ENCODE assay signal across 8 cellular contexts in the genomic region with DNA sequence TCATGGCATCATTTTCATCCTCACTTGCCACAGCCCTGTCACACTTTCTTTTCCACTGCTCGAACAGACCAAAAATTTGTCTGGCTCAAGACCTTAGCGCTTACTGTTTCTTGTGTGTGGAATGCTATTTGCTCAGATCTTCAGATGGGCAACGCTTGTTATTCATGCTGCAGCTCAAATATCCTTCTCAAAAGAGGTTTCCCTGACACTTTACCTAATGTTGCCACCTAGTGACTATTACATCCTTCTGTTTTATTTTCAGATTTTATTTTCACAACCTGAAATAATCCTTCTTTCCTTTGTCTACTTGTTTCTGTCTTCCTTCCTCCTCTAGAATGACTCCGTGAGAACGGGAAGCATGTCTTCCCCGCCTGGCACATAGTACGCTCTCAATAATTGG. TPM values are rescaled to one million over a fixed set of nuclear protein-coding genes. Genes with fewer than 3 reads are reported as not detected.
DNase-seq lines count a peak whose midpoint lies in the region; ATAC-seq, FAIRE-seq and TF ChIP-seq lines count a peak whose summit lies in the region.

No MANE protein-coding gene starts in this region.

- H3K4me3 Mint-ChIP-seq in activated CD4-positive, alpha-beta memory T cell treated with anti-CD3 and anti-CD28 coated beads for 36 hours: no peak overlapping the region
- H3K4me3 Mint-ChIP-seq in activated CD4-positive, alpha-beta memory T cell treated with anti-CD3 and anti-CD28 coated beads, Interleukin-2, amount 10 ng/mL, durations not matched to agents 7 days and 5 days: no peak overlapping the region
- H3K4me3 Mint-ChIP-seq in astrocyte (ENCODE audit: unreplicated experiment) (no peak overlapping the region), nephron (no peak overlapping the region)

- no peak overlapping the region for H2AFZ ChIP-seq in astrocyte (ENCODE audit: low read depth, low read length)

- no peak overlapping the region for H3K27ac ChIP-seq in astrocyte (ENCODE audit: low read depth, low read length)
- H3K27ac ChIP-seq in aorta (ENCODE audit: low read depth in 1 of 2, low read length in 2 of 2): no peak overlapping the region
- no peak overlapping the region for H3K27ac ChIP-seq in ovary

- H3K9me3 Mint-ChIP-seq in activated CD4-positive, alpha-beta memory T cell treated with anti-CD3 and anti-CD28 coated beads for 36 hours: no peaks in the 10 kb centered on the region
- H3K9me3 Mint-ChIP-seq in activated CD4-positive, alpha-beta memory T cell treated with anti-CD3 and anti-CD28 coated beads, Interleukin-2, amount 10 ng/mL, durations not matched to agents 7 days and 5 days: no peaks in the 10 kb centered on the region
- no peaks in the 10 kb centered on the region for H3K9me3 Mint-ChIP-seq in astrocyte (ENCODE audit: unreplicated experiment)
- no peaks in the 10 kb centered on the region for H3K9me3 Mint-ChIP-seq in nephron

- H4K20me1 ChIP-seq in astrocyte (ENCODE audit: insufficient read depth, low read length): peaks cover 38% of the 10 kb centered on the region

- H3K4me2 ChIP-seq in astrocyte (ENCODE audit: low read length): peak overlapping the region; percentile 59

- H3K4me3 ChIP-seq in astrocyte (ENCODE audit: insufficient read depth, low read depth, low read length): no peak overlapping the region
- H3K4me3 ChIP-seq in aorta (ENCODE audit: low read length in 2 of 2): no peak overlapping the region
- no peak overlapping the region for H3K4me3 ChIP-seq in ovary

- intact Hi-C loops in activated CD4-positive, alpha-beta memory T cell treated with anti-CD3 and anti-CD28 coated beads for 36 hours (cut with micrococcal nuclease): loop anchor here (1.0 to 5.0 kb wide), 2 partner anchors 195 to 704 kb away; no protein-coding TSS in a partner anchor
- intact Hi-C loops in aorta (cut with DNase I) (loop anchor here in 1 of 2 donors (10.0 kb wide), 1 partner anchor 52 kb away; no protein-coding TSS in a partner anchor), ovary (cut with DNase I) (no loop called here)

- H3K79me2 ChIP-seq in astrocyte (ENCODE audit: insufficient read depth, low read length): peaks cover 81% of the 10 kb centered on the region

- ATAC-seq in aorta (ENCODE audit: low FRiP score): no peak

- H3K36me3 ChIP-seq in astrocyte (ENCODE audit: insufficient read depth, low read length) (no peaks in the 10 kb centered on the region), aorta (ENCODE audit: control insufficient read depth in 1 of 2, insufficient read depth in 2 of 2, low read length in 1 of 2) (no peaks in the 10 kb centered on the region), ovary (no peaks in the 10 kb centered on the region)

- peaks cover 61% of the 10 kb centered on the region for H3K4me1 Mint-ChIP-seq in activated CD4-positive, alpha-beta memory T cell treated with anti-CD3 and anti-CD28 coated beads for 36 hours (ENCODE audit: low read depth)
- H3K4me1 Mint-ChIP-seq in activated CD4-positive, alpha-beta memory T cell treated with anti-CD3 and anti-CD28 coated beads, Interleukin-2, amount 10 ng/mL, durations not matched to agents 7 days and 5 days: peaks cover 45% of the 10 kb centered on the region
- H3K4me1 Mint-ChIP-seq in astrocyte (ENCODE audit: low read depth, unreplicated experiment) (peaks cover 16% of the 10 kb centered on the region), nephron (peaks cover 35% of the 10 kb centered on the region)

- POLR2A ChIA-PET in activated CD4-positive, alpha-beta memory T cell treated with anti-CD3 and anti-CD28 coated beads for 36 hours (lab: Charles Lee): interaction anchor here (1.6 kb wide), 1 partner anchor 29 kb away, joined by 3 read pairs; no protein-coding TSS in a partner anchor
- POLR2A ChIA-PET in activated CD4-positive, alpha-beta memory T cell treated with anti-CD3 and anti-CD28 coated beads, Interleukin-2, amount 10 ng/mL, durations not matched to agents 7 days and 5 days (lab: Charles Lee): interaction anchor here (1.1 to 1.9 kb wide), 5 partner anchors 15 to 323 kb away, joined by 4 to 5 read pairs (median 4); a partner anchor contains a TSS

- no peak for TF ChIP-seq POLR2A in ovary (IDR thresholded peaks at IDR 0.05)

- H3K9ac ChIP-seq in astrocyte (ENCODE audit: low read length): peak overlapping the region; percentile 15

- H3K9me3 ChIP-seq in astrocyte (ENCODE audit: insufficient read depth, low read depth, low read length) (no peaks in the 10 kb centered on the region), aorta (ENCODE audit: control insufficient read depth, low read length) (no peaks in the 10 kb centered on the region), ovary (no peaks in the 10 kb centered on the region)

- TF ChIP-seq CTCF in astrocyte (IDR thresholded peaks at IDR 0.05; ENCODE audit: insufficient read depth, low read depth, low read length) (peak; percentile 22), nephron (IDR thresholded peaks at IDR 0.05; ENCODE audit: unreplicated experiment in 3 of 3) (peak; percentile 14 to 34 (median 18)), ovary (IDR thresholded peaks at IDR 0.05) (no peak)

- no peaks in the 10 kb centered on the region for H3K27me3 Mint-ChIP-seq in activated CD4-positive, alpha-beta memory T cell treated with anti-CD3 and anti-CD28 coated beads for 36 hours
- no peaks in the 10 kb centered on the region for H3K27me3 Mint-ChIP-seq in activated CD4-positive, alpha-beta memory T cell treated with anti-CD3 and anti-CD28 coated beads, Interleukin-2, amount 10 ng/mL, durations not matched to agents 7 days and 5 days
- H3K27me3 Mint-ChIP-seq in astrocyte (ENCODE audit: low read depth, unreplicated experiment) (no peaks in the 10 kb centered on the region), nephron (ENCODE audit: low read depth) (no peaks in the 10 kb centered on the region)

- H3K27me3 ChIP-seq in astrocyte (ENCODE audit: insufficient read depth, low read length): no peaks in the 10 kb centered on the region
- H3K27me3 ChIP-seq in aorta (ENCODE audit: control insufficient read depth in 1 of 2, insufficient read depth in 2 of 2, low read length in 1 of 2): no peaks in the 10 kb centered on the region
- no peaks in the 10 kb centered on the region for H3K27me3 ChIP-seq in ovary

- DNase-seq in activated CD4-positive, alpha-beta memory T cell treated with anti-CD3 and anti-CD28 coated beads for 36 hours: no peak
- DNase-seq in activated CD4-positive, alpha-beta memory T cell treated with anti-CD3 and anti-CD28 coated beads, Interleukin-2, amount 10 ng/mL, durations not matched to agents 7 days and 5 days: no peak
- peak; percentile 5 for DNase-seq in NAMALWA (ENCODE audit: low spot score)
- peak; percentile 58 for DNase-seq in astrocyte (ENCODE audit: low read depth)
- no peak for DNase-seq in stimulated activated naive CD4-positive, alpha-beta T cell treated with Interleukin-2 at 50 U/mL for 16 hours (lab: John Stamatoyannopoulos, UW)
- no peak for DNase-seq in aorta
- DNase-seq in ovary: no peak

- peaks cover 6% of the 10 kb centered on the region for H3K36me3 Mint-ChIP-seq in activated CD4-positive, alpha-beta memory T cell treated with anti-CD3 and anti-CD28 coated beads for 36 hours
- H3K36me3 Mint-ChIP-seq in activated CD4-positive, alpha-beta memory T cell treated with anti-CD3 and anti-CD28 coated beads, Interleukin-2, amount 10 ng/mL, durations not matched to agents 7 days and 5 days (ENCODE audit: low read depth): peaks cover 6% of the 10 kb centered on the region
- no peaks in the 10 kb centered on the region for H3K36me3 Mint-ChIP-seq in astrocyte (ENCODE audit: low read depth, unreplicated experiment)
- H3K36me3 Mint-ChIP-seq in nephron (ENCODE audit: low read depth): peaks cover 4% of the 10 kb centered on the region

- WGBS in aorta, 2 donors: 45 to 51% methylated on average over 7 of the region's 7 CpGs
- 45 to 51% (median 51%) methylated on average over 7 of the region's 7 CpGs for WGBS in ovary, 3 donors

- H3K4me1 ChIP-seq in astrocyte (ENCODE audit: insufficient read depth, low read length) (peaks cover 10% of the 10 kb centered on the region), aorta (ENCODE audit: control insufficient read depth in 1 of 2, insufficient read depth in 2 of 2, low read length in 2 of 2) (peaks cover 5 to 14% of the 10 kb centered on the region in 2 donors), ovary (ENCODE audit: insufficient read depth) (peaks cover 6% of the 10 kb centered on the region)

- CTCF ChIA-PET in activated CD4-positive, alpha-beta memory T cell treated with anti-CD3 and anti-CD28 coated beads for 36 hours (lab: Charles Lee): interaction anchor here (0.6 to 2.6 kb wide), 10 partner anchors 9 to 200 kb away, joined by 3 to 13 read pairs (median 3); no protein-coding TSS in a partner anchor
- CTCF ChIA-PET in activated CD4-positive, alpha-beta memory T cell treated with anti-CD3 and anti-CD28 coated beads, Interleukin-2, amount 10 ng/mL, durations not matched to agents 7 days and 5 days (lab: Charles Lee): interaction anchor here (0.7 to 3.9 kb wide), 17 partner anchors 9 to 331 kb away, joined by 3 to 48 read pairs (median 4); a partner anchor contains a TSS

- FAIRE-seq in astrocyte (lab: Jason Lieb, UNC): peak; percentile 54

- H3K27ac Mint-ChIP-seq in activated CD4-positive, alpha-beta memory T cell treated with anti-CD3 and anti-CD28 coated beads for 36 hours: peak overlapping the region; percentile 13
- no peak overlapping the region for H3K27ac Mint-ChIP-seq in activated CD4-positive, alpha-beta memory T cell treated with anti-CD3 and anti-CD28 coated beads, Interleukin-2, amount 10 ng/mL, durations not matched to agents 7 days and 5 days
- H3K27ac Mint-ChIP-seq in astrocyte (ENCODE audit: unreplicated experiment) (no peak overlapping the region), nephron (no peak overlapping the region)

- no peak for TF ChIP-seq EP300 in ovary (IDR thresholded peaks at IDR 0.05)

RNA-seq across cellular contexts. Expression of a gene that starts 5.6 kb away (rescaled TPM):
- 10 to 100 TPM; 17.4 to 18.8 TPM for total RNA-seq in activated CD4-positive, alpha-beta memory T cell treated with anti-CD3 and anti-CD28 coated beads for 36 hours
- total RNA-seq in activated CD4-positive, alpha-beta memory T cell treated with anti-CD3 and anti-CD28 coated beads, Interleukin-2, amount 10 ng/mL, durations not matched to agents 7 days and 5 days: 10 to 100 TPM; 23.1 to 24.8 TPM
- total RNA-seq in astrocyte (9.4 and 10.9 TPM in 2 replicates), aorta (10 to 100 TPM; 13.0 to 14.3 TPM), ovary (10 to 100 TPM in 3 of 7 donors, 1 to 10 TPM in 4; 7.8 to 22.2 (median 9.0) TPM)
- polyA plus RNA-seq in aorta (1 to 10 TPM; 3.0 to 9.0 TPM), ovary (10 to 100 TPM in 1 of 2 donors, 1 to 10 TPM in 1; 5.4 to 10.9 TPM)

Comparison
In these comparisons a context has a peak if more than half of its experiments do, and no peak if none do; other contexts are left out.
1. DNase-seq: peak in NAMALWA (single experiment) and astrocyte (single experiment); none in activated CD4-positive, alpha-beta memory T cell treated with anti-CD3 and anti-CD28 coated beads for 36 hours (single experiment), activated CD4-positive, alpha-beta memory T cell treated with anti-CD3 and anti-CD28 coated beads, Interleukin-2, amount 10 ng/mL, durations not matched to agents 7 days and 5 days (single experiment), stimulated activated naive CD4-positive, alpha-beta T cell treated with Interleukin-2 at 50 U/mL for 16 hours (single experiment), aorta (0 of 2) and ovary (0 of 5).
2. CTCF ChIP-seq: peak in astrocyte (single experiment) and nephron (3 of 3); none in ovary (0 of 3).